In genomic region chr2:106282816-106283215, GRCh38 we compare ENCODE assay signal across 14 cellular contexts.
DNase-seq lines count a peak whose midpoint lies in the region; ATAC-seq and TF ChIP-seq lines count a peak whose summit lies in the region.
"Had no signal": no experiment of that assay in that cellular context is flagged by ENCODE, and none has a peak within 500 bp of the region (broad histone marks: within the 10 kb centered on the region; RNA-seq: fewer than 3 reads in every experiment).

No MANE protein-coding gene starts in this region.

- H3K27me3 ChIP-seq in thyroid gland, result no peaks in the 10 kb centered on the region

- no peak for ATAC-seq in activated naive CD8-positive, alpha-beta T cell treated with anti-CD3 and anti-CD28 coated beads, Interleukin-2, amount 50 U/mL, for 24 hours
- no peak for ATAC-seq in HG02798 (IDR thresholded peaks at IDR 0.05; ENCODE audit: poor library complexity, unreplicated experiment)
- ATAC-seq: T-cell had no signal

- H3K4me3 ChIP-seq in mesodermal cell (ENCODE audit: extremely low read depth, insufficient read depth, low read length, poor library complexity, severe bottlenecking), result no peak overlapping the region
- H3K4me3 ChIP-seq in thyroid gland (replicated peaks in 1 of 3), result no peak overlapping the region

- H3K27ac Mint-ChIP-seq in brain, result peak overlapping the region in 3 of 5 experiments; percentile 52 to 83 (median 59)
- H3K27ac Mint-ChIP-seq in activated naive CD8-positive, alpha-beta T cell treated with anti-CD3 and anti-CD28 coated beads, Interleukin-2, amount 50 U/mL, for 24 hours, result no peak overlapping the region
- H3K27ac Mint-ChIP-seq: T-cell had no signal

- H3K4me1 Mint-ChIP-seq in brain, result peaks cover 63% of the 10 kb centered on the region
- no peaks in the 10 kb centered on the region for H3K4me1 Mint-ChIP-seq in activated naive CD8-positive, alpha-beta T cell treated with anti-CD3 and anti-CD28 coated beads, Interleukin-2, amount 50 U/mL, for 24 hours
- H3K4me1 Mint-ChIP-seq: T-cell had no signal

- peaks cover 4% of the 10 kb centered on the region for H3K4me1 ChIP-seq in mesodermal cell (ENCODE audit: control insufficient read depth, insufficient read depth, low read length, poor library complexity, severe bottlenecking)
- H3K4me1 ChIP-seq in thyroid gland, result peaks cover 37 to 53% of the 10 kb centered on the region in 2 donors

- H3K27me3 Mint-ChIP-seq in brain, result peaks cover 3% of the 10 kb centered on the region
- peaks cover 3% of the 10 kb centered on the region for H3K27me3 Mint-ChIP-seq in activated naive CD8-positive, alpha-beta T cell treated with anti-CD3 and anti-CD28 coated beads, Interleukin-2, amount 50 U/mL, for 24 hours

- TF ChIP-seq CTCF in brain (conservative IDR thresholded peaks at IDR 0.05) (no peak), thyroid gland (IDR thresholded peaks at IDR 0.05) (no peak), GM20000 (IDR thresholded peaks at IDR 0.05; ENCODE audit: extremely low read depth, missing control alignments) (no peak)

- H3K27ac ChIP-seq in mesodermal cell (ENCODE audit: low read depth, low read length, severe bottlenecking) (peak overlapping the region; percentile 5), thyroid gland (peak overlapping the region; percentile 63 to 74 (median 65))
- H3K27ac ChIP-seq: C4-2B, KMS-11 had no signal

- no peaks in the 10 kb centered on the region for H3K36me3 Mint-ChIP-seq in brain
- H3K36me3 Mint-ChIP-seq in activated naive CD8-positive, alpha-beta T cell treated with anti-CD3 and anti-CD28 coated beads, Interleukin-2, amount 50 U/mL, for 24 hours (ENCODE audit: low read depth), result no peaks in the 10 kb centered on the region
- H3K36me3 Mint-ChIP-seq: T-cell had no signal

- peak overlapping the region in 3 of 5 experiments; percentile 1 to 54 (median 8) for H3K4me3 Mint-ChIP-seq in brain
- H3K4me3 Mint-ChIP-seq in activated naive CD8-positive, alpha-beta T cell treated with anti-CD3 and anti-CD28 coated beads, Interleukin-2, amount 50 U/mL, for 24 hours, result no peak overlapping the region
- H3K4me3 Mint-ChIP-seq: T-cell had no signal

- WGBS in mesodermal cell (ENCODE audit: insufficient coverage in 2 of 2), 2 experiments, result 86 to 100% methylated on average over 3 to 7 of the region's 7 CpGs
- WGBS in thyroid gland, 2 donors, result 68 to 70% methylated on average over 7 of the region's 7 CpGs

- DNase-seq in DMS79 treated with DMSO at 0.1 percent for 48 hours (lab: John Stamatoyannopoulos, UW) (peak; percentile 46), DMS79 (lab: John Stamatoyannopoulos, UW) (no peak), thyroid gland (no peak), GM20000 (ENCODE audit: low spot score) (no peak)
- DNase-seq in activated naive CD8-positive, alpha-beta T cell treated with anti-CD3 and anti-CD28 coated beads, Interleukin-2, amount 50 U/mL, for 24 hours, result no peak
- DNase-seq: 8988T, NCI-H1105, NCI-H526, T-cell had no signal

- no peaks in the 10 kb centered on the region for H3K9me3 Mint-ChIP-seq in brain
- H3K9me3 Mint-ChIP-seq in activated naive CD8-positive, alpha-beta T cell treated with anti-CD3 and anti-CD28 coated beads, Interleukin-2, amount 50 U/mL, for 24 hours, result no peaks in the 10 kb centered on the region
- H3K9me3 Mint-ChIP-seq: T-cell had no signal

- H3K36me3 ChIP-seq in mesodermal cell (ENCODE audit: control insufficient read depth, insufficient read depth, low read length) (no peaks in the 10 kb centered on the region), thyroid gland (no peaks in the 10 kb centered on the region)

- H3K9me3 ChIP-seq in mesodermal cell (ENCODE audit: control insufficient read depth, low read length) (no peaks in the 10 kb centered on the region), thyroid gland (no peaks in the 10 kb centered on the region)

- TF ChIP-seq POLR2A in thyroid gland (IDR thresholded peaks at IDR 0.05), result no peak

- intact Hi-C loops in thyroid gland (cut with DNase I), result no loop called here
